ENCODE assay signal across 8 cellular contexts in genomic region chr9:98108540-98109031, GRCh38. TPM values are rescaled to one million over a fixed set of nuclear protein-coding genes. Genes with fewer than 3 reads are reported as not detected.
DNase-seq lines count a peak whose midpoint lies in the region; ATAC-seq and TF ChIP-seq lines count a peak whose summit lies in the region.

No MANE protein-coding gene starts in this region.

- peak in 4 of 6 experiments; percentile 21 to 62 (median 56) for DNase-seq in stimulated activated naive CD4-positive, alpha-beta T cell (lab: John Stamatoyannopoulos, UW)
- no peak for DNase-seq in stimulated activated naive CD4-positive, alpha-beta T cell treated with Interleukin-2 at 50 U/mL for 16 hours (lab: John Stamatoyannopoulos, UW)
- DNase-seq in upper lobe of right lung (no peak), NCI-H2029 treated with DMSO at 0.1 percent for 48 hours (lab: John Stamatoyannopoulos, UW) (no peak), NCI-H128 (lab: John Stamatoyannopoulos, UW; ENCODE audit: unreplicated experiment) (no peak), iPS-NIHi7 (ENCODE audit: extremely low spot score) (no peak)

- H3K4me3 Mint-ChIP-seq in activated T-helper 17 cell treated with anti-CD3 and anti-CD28 coated beads, Interleukin-2, amount 50 U/mL, for 72 hours, result peak overlapping the region; percentile 81

- no peaks in the 10 kb centered on the region for H3K36me3 ChIP-seq in upper lobe of right lung

- peaks cover 44% of the 10 kb centered on the region for H3K4me1 Mint-ChIP-seq in activated T-helper 17 cell treated with anti-CD3 and anti-CD28 coated beads, Interleukin-2, amount 50 U/mL, for 72 hours

- H3K4me1 ChIP-seq in upper lobe of right lung, result peaks cover 11% of the 10 kb centered on the region

- H3K36me3 Mint-ChIP-seq in activated T-helper 17 cell treated with anti-CD3 and anti-CD28 coated beads, Interleukin-2, amount 50 U/mL, for 72 hours (ENCODE audit: low read depth), result peaks cover 70% of the 10 kb centered on the region

- no peak for TF ChIP-seq CTCF in upper lobe of right lung (IDR thresholded peaks at IDR 0.05)

- peak; percentile 65 for ATAC-seq in HG03139 (IDR thresholded peaks at IDR 0.05; ENCODE audit: unreplicated experiment)
- ATAC-seq in activated T-helper 17 cell treated with anti-CD3 and anti-CD28 coated beads, Interleukin-2, amount 50 U/mL, for 72 hours (replicated peaks), result peak; percentile 80
- ATAC-seq in upper lobe of right lung, result peak; percentile 69

- peak overlapping the region; percentile 55 for H3K27ac ChIP-seq in upper lobe of right lung

- H3K27me3 ChIP-seq in upper lobe of right lung, result no peaks in the 10 kb centered on the region

- no peak overlapping the region for H3K4me3 ChIP-seq in upper lobe of right lung

- H3K27ac Mint-ChIP-seq in activated T-helper 17 cell treated with anti-CD3 and anti-CD28 coated beads, Interleukin-2, amount 50 U/mL, for 72 hours, result peak overlapping the region; percentile 88

- H3K27me3 Mint-ChIP-seq in activated T-helper 17 cell treated with anti-CD3 and anti-CD28 coated beads, Interleukin-2, amount 50 U/mL, for 72 hours, result no peaks in the 10 kb centered on the region

- intact Hi-C loops in upper lobe of right lung (cut with DNase I), result no loop called here

- H3K9me3 ChIP-seq in upper lobe of right lung, result no peaks in the 10 kb centered on the region

- no peaks in the 10 kb centered on the region for H3K9me3 Mint-ChIP-seq in activated T-helper 17 cell treated with anti-CD3 and anti-CD28 coated beads, Interleukin-2, amount 50 U/mL, for 72 hours

RNA-seq across cellular contexts. Expression of gene TRIM14, which starts 10.4 kb away (rescaled TPM):
- total RNA-seq in activated T-helper 17 cell treated with anti-CD3 and anti-CD28 coated beads, Interleukin-2, amount 50 U/mL, for 72 hours, result 10 to 100 TPM; 43.4 to 57.8 TPM
- 38.7 TPM for total RNA-seq in upper lobe of right lung

RNA-seq across cellular contexts. Expression of gene NANS, which starts 52.1 kb away (rescaled TPM):
- 10 to 100 TPM; 46.4 to 54.4 TPM for total RNA-seq in activated T-helper 17 cell treated with anti-CD3 and anti-CD28 coated beads, Interleukin-2, amount 50 U/mL, for 72 hours
- 53.8 TPM for total RNA-seq in upper lobe of right lung

Comparison
In these comparisons a context has a peak if more than half of its experiments do, and no peak if none do; other contexts are left out.
1. DNase-seq: peak in stimulated activated naive CD4-positive, alpha-beta T cell (4 of 6); none in stimulated activated naive CD4-positive, alpha-beta T cell treated with Interleukin-2 at 50 U/mL for 16 hours (single experiment), upper lobe of right lung (single experiment), NCI-H2029 treated with DMSO at 0.1 percent for 48 hours (single experiment), NCI-H128 (single experiment) and iPS-NIHi7 (single experiment).
2. Peak in every context shown above with its lines, with median percentiles within 50 percentile points of each other: ATAC-seq.